In genomic region chr2:134244587-134244986, GRCh38 we compare ENCODE assay signal across 1 cellular context.
TF ChIP-seq lines count a peak whose summit lies in the region.

No MANE protein-coding gene starts in this region.

TF ChIP-seq in HepG2, 621 proteins besides CTCF, POLR2A, EP300 and RAD21:
- TF ChIP-seq ARID3A (IDR thresholded peaks at IDR 0.05; ENCODE audit: low read depth, low read length) (no peak), ZNF740 (CRISPR knock-in tag; IDR thresholded peaks at IDR 0.05) (no peak), FOSL2 (CRISPR knock-in tag; IDR thresholded peaks at IDR 0.05) (no peak), ZNF670 (CRISPR knock-in tag; IDR thresholded peaks at IDR 0.05; ENCODE audit: borderline replicate concordance) (no peak), ZNF75D (CRISPR knock-in tag; IDR thresholded peaks at IDR 0.05; ENCODE audit: borderline replicate concordance) (0 out of 2 replicates have a peak, but pooled peaks have one; percentile 27), ZNF510 (CRISPR knock-in tag; IDR thresholded peaks at IDR 0.05; ENCODE audit: low read depth) (no peak), POGZ (CRISPR knock-in tag; IDR thresholded peaks at IDR 0.05) (no peak)
